ENCODE assay signal across 14 cellular contexts in genomic region chr19:35905178-35905727, GRCh38. TPM values are rescaled to one million over a fixed set of nuclear protein-coding genes. Genes with fewer than 3 reads are reported as not detected.
A peak's percentile ranks its signal among the peaks of the same experiment; 100 is the strongest.
DNase-seq lines count a peak whose midpoint lies in the region; ATAC-seq lines count a peak whose summit lies in the region.
"Had no signal": no experiment of that assay in that cellular context is flagged by ENCODE, and none has a peak within 500 bp of the region (broad histone marks: within the 10 kb centered on the region; RNA-seq: fewer than 3 reads in every experiment).

No MANE protein-coding gene starts in this region.

- no peaks in the 10 kb centered on the region for H3K9me3 ChIP-seq in mononuclear cell (ENCODE audit: low read depth, low read length)
- H3K9me3 ChIP-seq: body of pancreas had no signal

- no peak for DNase-seq in stimulated activated naive CD8-positive, alpha-beta T cell treated with anti-CD3 and anti-CD28 coated beads, Interleukin-15, amount 100 ng/mL, for 72 hours
- DNase-seq in SHP77 treated with DMSO at 0.1 percent for 48 hours (lab: John Stamatoyannopoulos, UW): no peak
- DNase-seq in HPDE6-E6E7 (ENCODE audit: extremely low spot score): no peak
- DNase-seq in NCI-H524 treated with DMSO at 0.1 percent for 48 hours (lab: John Stamatoyannopoulos, UW): no peak
- DNase-seq: C1 segment of cervical spinal cord; NCI-H187; stimulated activated CD4-positive, alpha-beta T cell treated with anti-CD3 and anti-CD28 coated beads, Interleukin-1b, Interleukin-23, amount 100 ng/mL, for 48 hours had no signal

- H3K27me3 Mint-ChIP-seq in stimulated activated naive CD8-positive, alpha-beta T cell treated with anti-CD3 and anti-CD28 coated beads, Interleukin-15, Interleukin-2, amounts not matched to agents 100 ng/mL and 50 ng/mL, for 24 hours: no peaks in the 10 kb centered on the region
- H3K27me3 Mint-ChIP-seq in stimulated activated naive CD8-positive, alpha-beta T cell treated with anti-CD3 and anti-CD28 coated beads, Interleukin-15, amount 100 ng/mL, for 72 hours: no peaks in the 10 kb centered on the region
- no peaks in the 10 kb centered on the region for H3K27me3 Mint-ChIP-seq in activated naive CD8-positive, alpha-beta T cell

- peaks cover 77% of the 10 kb centered on the region for H3K4me1 Mint-ChIP-seq in stimulated activated naive CD8-positive, alpha-beta T cell treated with anti-CD3 and anti-CD28 coated beads, Interleukin-15, Interleukin-2, amounts not matched to agents 100 ng/mL and 50 ng/mL, for 24 hours (ENCODE audit: low read depth)
- H3K4me1 Mint-ChIP-seq in stimulated activated naive CD8-positive, alpha-beta T cell treated with anti-CD3 and anti-CD28 coated beads, Interleukin-15, amount 100 ng/mL, for 72 hours: peaks cover 82% of the 10 kb centered on the region
- peaks cover 54% of the 10 kb centered on the region for H3K4me1 Mint-ChIP-seq in activated naive CD8-positive, alpha-beta T cell (ENCODE audit: low read depth)

- no peaks in the 10 kb centered on the region for H3K9me3 Mint-ChIP-seq in stimulated activated naive CD8-positive, alpha-beta T cell treated with anti-CD3 and anti-CD28 coated beads, Interleukin-15, Interleukin-2, amounts not matched to agents 100 ng/mL and 50 ng/mL, for 24 hours
- no peaks in the 10 kb centered on the region for H3K9me3 Mint-ChIP-seq in stimulated activated naive CD8-positive, alpha-beta T cell treated with anti-CD3 and anti-CD28 coated beads, Interleukin-15, amount 100 ng/mL, for 72 hours
- H3K9me3 Mint-ChIP-seq in activated naive CD8-positive, alpha-beta T cell (ENCODE audit: low read depth): no peaks in the 10 kb centered on the region
- H3K9me3 Mint-ChIP-seq: nephron had no signal

- H3K36me3 Mint-ChIP-seq in stimulated activated naive CD8-positive, alpha-beta T cell treated with anti-CD3 and anti-CD28 coated beads, Interleukin-15, Interleukin-2, amounts not matched to agents 100 ng/mL and 50 ng/mL, for 24 hours (ENCODE audit: low read depth): no peaks in the 10 kb centered on the region
- H3K36me3 Mint-ChIP-seq in activated naive CD8-positive, alpha-beta T cell: no peaks in the 10 kb centered on the region

- no peak overlapping the region for H3K4me3 Mint-ChIP-seq in stimulated activated naive CD8-positive, alpha-beta T cell treated with anti-CD3 and anti-CD28 coated beads, Interleukin-15, Interleukin-2, amounts not matched to agents 100 ng/mL and 50 ng/mL, for 24 hours
- no peak overlapping the region for H3K4me3 Mint-ChIP-seq in stimulated activated naive CD8-positive, alpha-beta T cell treated with anti-CD3 and anti-CD28 coated beads, Interleukin-15, amount 100 ng/mL, for 72 hours
- peak overlapping the region; percentile 20 for H3K4me3 Mint-ChIP-seq in activated naive CD8-positive, alpha-beta T cell

- H3K4me1 ChIP-seq in mononuclear cell (ENCODE audit: insufficient read depth, low read length): peaks cover 92% of the 10 kb centered on the region

- peak overlapping the region; percentile 51 for H3K27ac Mint-ChIP-seq in stimulated activated naive CD8-positive, alpha-beta T cell treated with anti-CD3 and anti-CD28 coated beads, Interleukin-15, Interleukin-2, amounts not matched to agents 100 ng/mL and 50 ng/mL, for 24 hours
- no peak overlapping the region for H3K27ac Mint-ChIP-seq in stimulated activated naive CD8-positive, alpha-beta T cell treated with anti-CD3 and anti-CD28 coated beads, Interleukin-15, amount 100 ng/mL, for 72 hours
- H3K27ac Mint-ChIP-seq in activated naive CD8-positive, alpha-beta T cell: peak overlapping the region; percentile 96

- no peaks in the 10 kb centered on the region for H3K27me3 ChIP-seq in mononuclear cell (ENCODE audit: insufficient read depth, low read length)
- H3K27me3 ChIP-seq: body of pancreas had no signal

- no peak for ATAC-seq in stimulated activated naive CD8-positive, alpha-beta T cell treated with anti-CD3 and anti-CD28 coated beads, Interleukin-15, amount 100 ng/mL, for 72 hours
- ATAC-seq in GM21526 (IDR thresholded peaks at IDR 0.05; ENCODE audit: low FRiP score, unreplicated experiment): no peak
- ATAC-seq: body of pancreas had no signal

- H3K4me3 ChIP-seq in mononuclear cell (ENCODE audit: low read length): peak overlapping the region; percentile 19
- H3K4me3 ChIP-seq: body of pancreas had no signal

RNA-seq across cellular contexts. Expression of gene TYROBP, which starts 2.8 kb away (rescaled TPM):
- total RNA-seq in mononuclear cell: 286 TPM
- total RNA-seq: epithelial cell of proximal tubule had no signal

RNA-seq across cellular contexts. Expression of gene HCST, which starts 2.9 kb away (rescaled TPM):
- total RNA-seq in mononuclear cell: 58.1 TPM
- total RNA-seq: epithelial cell of proximal tubule had no signal

RNA-seq across cellular contexts. Expression of gene NFKBID, which starts 4.9 kb away (rescaled TPM):
- 128 TPM for total RNA-seq in mononuclear cell

RNA-seq across cellular contexts. Expression of gene LRFN3, which starts 30.9 kb away (rescaled TPM):
- 1.3 TPM for total RNA-seq in mononuclear cell

RNA-seq across cellular contexts. Expression of gene APLP1, which starts 36.9 kb away (rescaled TPM):
- not detected for total RNA-seq in mononuclear cell

Comparison
In these comparisons a context has a peak if more than half of its experiments do, and no peak if none do; other contexts are left out.
1. H3K27ac Mint-ChIP-seq: peak in stimulated activated naive CD8-positive, alpha-beta T cell treated with anti-CD3 and anti-CD28 coated beads, Interleukin-15, Interleukin-2, amounts not matched to agents 100 ng/mL and 50 ng/mL, for 24 hours (single experiment) and activated naive CD8-positive, alpha-beta T cell (single experiment); none in stimulated activated naive CD8-positive, alpha-beta T cell treated with anti-CD3 and anti-CD28 coated beads, Interleukin-15, amount 100 ng/mL, for 72 hours (0 of 2).